Comparison of ENCODE assay signal across 8 cellular contexts in the genomic region with DNA sequence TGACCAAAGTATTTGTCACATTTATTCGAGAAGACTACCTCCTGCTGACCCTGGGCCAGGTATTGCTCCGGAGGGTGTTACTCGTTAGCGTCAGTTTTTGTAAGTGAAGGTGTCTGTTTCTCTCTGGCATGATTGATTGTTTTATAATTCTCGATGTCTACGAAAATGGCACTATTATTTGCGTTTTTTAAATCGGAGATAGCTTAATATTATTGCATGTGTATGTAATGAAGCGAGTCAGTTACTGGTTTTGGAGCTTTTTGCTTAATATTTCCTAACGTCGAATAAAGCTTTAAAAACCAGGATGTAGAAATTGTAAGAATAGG. TPM values are rescaled to one million over a fixed set of nuclear protein-coding genes. Genes with fewer than 3 reads are reported as not detected.
DNase-seq lines count a peak whose midpoint lies in the region; FAIRE-seq and TF ChIP-seq lines count a peak whose summit lies in the region.

No MANE protein-coding gene starts in this region.

- H3K4me1 ChIP-seq in DOHH2 (ENCODE audit: control insufficient read depth, low read length) (peaks cover 35% of the 10 kb centered on the region), esophagus (ENCODE audit: control insufficient read depth in 2 of 2, insufficient read depth in 2 of 2, low read length in 1 of 2) (no peaks in the 10 kb centered on the region)

- H3K4me3 ChIP-seq in DOHH2 (ENCODE audit: low read length) (peak overlapping the region; percentile 90), esophagus (ENCODE audit: low read depth in 1 of 2, low read length in 2 of 2) (peak overlapping the region; percentile 85 to 87)

- H3K4me3 Mint-ChIP-seq in progenitor cell of endocrine pancreas (ENCODE audit: low read depth), result peak overlapping the region; percentile 99

- peaks cover 13% of the 10 kb centered on the region for H4K20me1 ChIP-seq in DOHH2 (ENCODE audit: control insufficient read depth, insufficient read depth, low read depth, low read length)

- TF ChIP-seq CTCF in DOHH2 (IDR thresholded peaks at IDR 0.05; ENCODE audit: low read depth, low read length, poor library complexity, severe bottlenecking) (no peak), RWPE1 (conservative IDR thresholded peaks at IDR 0.05; ENCODE audit: low read depth) (no peak; the same call in 1 of the 2 replicates), progenitor cell of endocrine pancreas (IDR thresholded peaks at IDR 0.05; ENCODE audit: unreplicated experiment) (no peak)

- H3K4me1 Mint-ChIP-seq in progenitor cell of endocrine pancreas (ENCODE audit: low read depth), result peaks cover 19% of the 10 kb centered on the region

- H3K27ac ChIP-seq in DOHH2 (ENCODE audit: low read depth, low read length) (peak overlapping the region; percentile 74), RWPE1 (peak overlapping the region; percentile 94), esophagus (ENCODE audit: low read depth in 2 of 2, low read length in 1 of 2) (peak overlapping the region; percentile 94 to 95)

- DNase-seq in RWPE1 (ENCODE audit: low spot score) (no peak), progenitor cell of endocrine pancreas (ENCODE audit: low spot score, unreplicated experiment) (no peak), iPS-NIHi11 (ENCODE audit: low spot score) (no peak), GM19239 (ENCODE audit: insufficient read length, low spot score) (no peak), DMS114 treated with DMSO at 0.1 percent for 48 hours (lab: John Stamatoyannopoulos, UW; ENCODE audit: unreplicated experiment) (no peak)
- DNase-seq in stimulated activated CD4-positive, alpha-beta T cell treated with anti-CD3 and anti-CD28 coated beads, Interleukin-2, amount 100 ng/mL, for 48 hours, result no peak

- H3K9me3 ChIP-seq in DOHH2 (ENCODE audit: control insufficient read depth, insufficient read depth, low read length), result no peaks in the 10 kb centered on the region
- H3K9me3 ChIP-seq in esophagus (ENCODE audit: control insufficient read depth in 2 of 2, insufficient read depth in 1 of 2, low read depth in 1 of 2, low read length in 1 of 2), result no peaks in the 10 kb centered on the region

- peak overlapping the region; percentile 100 for H3K27ac Mint-ChIP-seq in progenitor cell of endocrine pancreas

- 0 to 1% methylated on average over 11 of the region's 11 CpGs for WGBS in esophagus, 2 donors

- FAIRE-seq in GM19239 (lab: Jason Lieb, UNC), result no peak

- H3K36me3 ChIP-seq in DOHH2 (ENCODE audit: control insufficient read depth, low read length) (peaks cover 40% of the 10 kb centered on the region), esophagus (ENCODE audit: control insufficient read depth in 2 of 2, insufficient read depth in 2 of 2, low read length in 1 of 2) (no peaks in the 10 kb centered on the region)

- H3K9me3 Mint-ChIP-seq in progenitor cell of endocrine pancreas (ENCODE audit: low read depth), result no peaks in the 10 kb centered on the region

- POLR2A ChIA-PET in RWPE1 (lab: Yijun Ruan, JAX; ENCODE audit: low non-redundant PET), result interaction anchor here (0.6 kb wide), 1 partner anchor 190 kb away, joined by 3 read pairs; no protein-coding TSS in a partner anchor

- no peaks in the 10 kb centered on the region for H3K36me3 Mint-ChIP-seq in progenitor cell of endocrine pancreas (ENCODE audit: insufficient read depth)

- no peaks in the 10 kb centered on the region for H3K9me2 ChIP-seq in DOHH2 (replicated peaks; ENCODE audit: control insufficient read depth, low read length)

- H3K27me3 Mint-ChIP-seq in progenitor cell of endocrine pancreas, result no peaks in the 10 kb centered on the region

- H3F3A ChIP-seq in DOHH2 (ENCODE audit: control insufficient read depth, insufficient read depth), result no peaks in the 10 kb centered on the region

- peak overlapping the region; percentile 74 for H3K4me2 ChIP-seq in DOHH2 (ENCODE audit: low read length)

- peaks cover 80% of the 10 kb centered on the region for H3K79me2 ChIP-seq in DOHH2 (ENCODE audit: control insufficient read depth, low read length)

- H3K27me3 ChIP-seq in DOHH2 (ENCODE audit: control insufficient read depth, low read length) (no peaks in the 10 kb centered on the region), esophagus (ENCODE audit: control insufficient read depth in 1 of 2, insufficient read depth in 2 of 2, low read length in 2 of 2) (no peaks in the 10 kb centered on the region)

- CTCF ChIA-PET in RWPE1 (lab: Yijun Ruan, JAX), result interaction anchor here (0.6 to 1.2 kb wide), 2 partner anchors 30 to 34 kb away, joined by 3 read pairs; no protein-coding TSS in a partner anchor

RNA-seq across cellular contexts. Expression of a gene that starts 0.4 kb away (rescaled TPM):
- 1 to 10 TPM; 1.1 to 1.4 TPM for polyA plus RNA-seq in esophagus
- 33.4 and 33.6 TPM in 2 replicates for total RNA-seq in progenitor cell of endocrine pancreas

RNA-seq across cellular contexts. Expression of a gene that starts 0.7 kb away (rescaled TPM):
- 1 to 10 TPM; 2.4 to 2.6 TPM for polyA plus RNA-seq in esophagus
- total RNA-seq in progenitor cell of endocrine pancreas, result 21.0 and 25.1 TPM in 2 replicates
